Comparison of ENCODE assay signal across 32 cellular contexts in the genomic region with DNA sequence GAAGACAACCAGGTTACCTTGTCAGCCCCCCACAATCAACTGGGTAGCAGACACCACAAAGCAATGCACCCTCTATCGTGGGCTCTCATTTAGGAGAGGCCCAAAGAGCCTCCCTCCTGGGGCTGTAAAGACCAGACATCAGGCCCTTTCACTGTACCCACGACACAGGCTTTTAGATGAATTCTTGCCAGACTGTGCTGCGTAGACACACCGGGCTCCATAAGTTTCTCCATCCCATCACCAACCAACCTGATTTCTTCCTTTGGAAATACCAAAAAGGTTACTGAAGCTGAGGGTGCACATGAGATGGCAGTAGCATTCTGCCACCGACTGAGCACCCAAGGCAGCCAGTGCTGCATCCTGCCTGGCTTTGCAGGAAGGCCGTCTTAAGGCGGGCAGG.
"Had no signal": no experiment of that assay in that cellular context is flagged by ENCODE, and none has a peak within 500 bp of the region (broad histone marks: within the 10 kb centered on the region; RNA-seq: fewer than 3 reads in every experiment).

No MANE protein-coding gene starts in this region.

- ATAC-seq: activated naive CD4-positive, alpha-beta T cell treated with anti-CD3 and anti-CD28 coated beads, Interleukin-2, amount 50 U/mL, for 72 hours; activated naive CD8-positive, alpha-beta T cell treated with anti-CD3 and anti-CD28 coated beads, Interleukin-2, amount 50 U/mL, for 24 hours; activated T-cell treated with anti-CD3 and anti-CD28 coated beads, Interleukin-2, amount 50 U/mL, for 4 hours; activated T-cell treated with anti-CD3 and anti-CD28 coated beads, Interleukin-2, amount 50 U/mL, for 72 hours; activated T-helper 17 cell treated with anti-CD3 and anti-CD28 coated beads, Interleukin-2, amount 50 U/mL, for 72 hours; body of pancreas had no signal

- H3K9me3 ChIP-seq: adrenal gland, ascending aorta, body of pancreas, breast epithelium had no signal

- H3K4me3 ChIP-seq: adrenal gland, ascending aorta, body of pancreas, breast epithelium, cardiac muscle cell had no signal

- DNase-seq: activated effector memory CD4-positive, alpha-beta T cell treated with anti-CD3 and anti-CD28 coated beads, Interleukin-2, amount 50 U/mL, for 16 hours; activated effector memory CD4-positive, alpha-beta T cell treated with Interleukin-2 at 50 U/mL for 16 hours; activated gamma-delta T cell; activated gamma-delta T cell treated with Interleukin-2 at 50 U/mL for 16 hours; activated naive CD4-positive, alpha-beta T cell; activated naive CD4-positive, alpha-beta T cell treated with anti-CD3 and anti-CD28 coated beads for 36 hours; activated naive CD4-positive, alpha-beta T cell treated with anti-CD3 and anti-CD28 coated beads, Interleukin-2, amount 10 ng/mL, durations not matched to agents 7 days and 5 days; activated naive CD4-positive, alpha-beta T cell treated with anti-CD3 and anti-CD28 coated beads, Interleukin-2, amount 50 U/mL, for 16 hours; activated naive CD4-positive, alpha-beta T cell treated with Interleukin-2 at 50 U/mL for 16 hours; activated naive CD8-positive, alpha-beta T cell treated with anti-CD3 and anti-CD28 coated beads for 36 hours; activated naive CD8-positive, alpha-beta T cell treated with anti-CD3 and anti-CD28 coated beads, Interleukin-2, amount 10 ng/mL, durations not matched to agents 7 days and 5 days; activated naive CD8-positive, alpha-beta T cell treated with anti-CD3 and anti-CD28 coated beads, Interleukin-2, amount 50 U/mL, for 24 hours; activated T-cell treated with anti-CD3 and anti-CD28 coated beads, Interleukin-2, amount 50 U/mL, for 24 hours; activated T-cell treated with anti-CD3 and anti-CD28 coated beads, Interleukin-2, amount 50 U/mL, for 4 hours; activated T-cell treated with anti-CD3 and anti-CD28 coated beads, Interleukin-2, amount 50 U/mL, for 48 hours; activated T-cell treated with anti-CD3 and anti-CD28 coated beads, Interleukin-2, amount 50 U/mL, for 72 hours; amniotic stem cell; amygdala; anterior cingulate cortex; aorta; body of pancreas; brain microvascular endothelial cell; caudate nucleus; central memory CD4-positive, alpha-beta T cell; cerebellar nuclear complex had no signal

- FAIRE-seq: astrocyte had no signal

- H3K27ac ChIP-seq: adrenal gland, ascending aorta, body of pancreas, brain microvascular endothelial cell, breast epithelium, cardiac muscle cell had no signal

- H3K4me1 ChIP-seq: adrenal gland, ascending aorta, body of pancreas, breast epithelium had no signal

- H3K27me3 ChIP-seq: adrenal gland, ascending aorta, body of pancreas, brain microvascular endothelial cell, breast epithelium, cardiac muscle cell had no signal

- H3K36me3 ChIP-seq: breast epithelium, cardiac muscle cell had no signal
